ENCODE assay signal across 31 cellular contexts in genomic region chr15:59668571-59668970, GRCh38. TPM values are rescaled to one million over a fixed set of nuclear protein-coding genes. Genes with fewer than 3 reads are reported as not detected.
"Had no signal": no experiment of that assay in that cellular context is flagged by ENCODE, and none has a peak within 500 bp of the region (broad histone marks: within the 10 kb centered on the region; RNA-seq: fewer than 3 reads in every experiment).

No MANE protein-coding gene starts in this region.

- H3K27me3 ChIP-seq: esophagus muscularis mucosa, neutrophil, pancreas, right lobe of liver, testis, tibial artery had no signal

- H3K4me3 ChIP-seq: coronary artery, esophagus muscularis mucosa, mucosa of descending colon, pancreas, right lobe of liver, testis, tibial artery had no signal

- DNase-seq: dermis blood vessel endothelial cell; effector memory CD4-positive, alpha-beta T cell; hypothalamus; immature natural killer cell; mesenchymal stem cell; mucosa of descending colon; naive B cell; pancreas; retina; right lobe of liver; small intestine; stimulated activated CD4-positive, alpha-beta T cell treated with anti-CD3 and anti-CD28 coated beads, Interleukin-15, amount 100 ng/mL, for 24 hours; stimulated activated CD4-positive, alpha-beta T cell treated with anti-CD3 and anti-CD28 coated beads, Interleukin-4, amount 100 ng/mL, for 24 hours; stimulated activated naive CD8-positive, alpha-beta T cell treated with anti-CD3 and anti-CD28 coated beads, Interleukin-15, Interleukin-2, amounts not matched to agents 100 U/mL and 50 U/mL, for 24 hours; substantia nigra; testis; tibial artery had no signal

- H3K4me1 ChIP-seq: pancreas, right lobe of liver, testis, tibial artery had no signal

- H3K9me3 ChIP-seq: esophagus muscularis mucosa, mucosa of descending colon, neutrophil, pancreas, right lobe of liver, testis, tibial artery had no signal

- ATAC-seq: left lobe of liver; mucosa of descending colon; natural killer cell treated with Interleukin-12 subunit alpha and Interleukin-12 subunit beta and Interleukin-15 and Interleukin-18, amount 100 ng/mL, for 72 hours; pancreas; right lobe of liver; stimulated activated memory B cell treated with anti-CD40 and anti-IgM and Interleukin-4, amounts not matched to agents 10 μg/mL and 1 μg/mL and 100 μg/mL, for 72 hours; stimulated activated naive CD8-positive, alpha-beta T cell treated with anti-CD3 and anti-CD28 coated beads, Interleukin-15, Interleukin-2, amounts not matched to agents 100 U/mL and 50 U/mL, for 24 hours had no signal

- H3K27ac ChIP-seq: coronary artery, esophagus muscularis mucosa, neutrophil, pancreas, right lobe of liver, testis, tibial artery had no signal

RNA-seq across cellular contexts. Expression of gene GCNT3, which starts 57.0 kb away (rescaled TPM):
- total RNA-seq: endothelial cell of umbilical vein; lung microvascular endothelial cell; mesothelial cell of epicardium; natural killer cell treated with Interleukin-12 subunit alpha and Interleukin-12 subunit beta and Interleukin-15 and Interleukin-18, amount 100 ng/mL, for 72 hours; neural crest cell; omental fat pad; posterior vena cava; pulmonary artery endothelial cell; urinary bladder had no signal
